In the genomic region with DNA sequence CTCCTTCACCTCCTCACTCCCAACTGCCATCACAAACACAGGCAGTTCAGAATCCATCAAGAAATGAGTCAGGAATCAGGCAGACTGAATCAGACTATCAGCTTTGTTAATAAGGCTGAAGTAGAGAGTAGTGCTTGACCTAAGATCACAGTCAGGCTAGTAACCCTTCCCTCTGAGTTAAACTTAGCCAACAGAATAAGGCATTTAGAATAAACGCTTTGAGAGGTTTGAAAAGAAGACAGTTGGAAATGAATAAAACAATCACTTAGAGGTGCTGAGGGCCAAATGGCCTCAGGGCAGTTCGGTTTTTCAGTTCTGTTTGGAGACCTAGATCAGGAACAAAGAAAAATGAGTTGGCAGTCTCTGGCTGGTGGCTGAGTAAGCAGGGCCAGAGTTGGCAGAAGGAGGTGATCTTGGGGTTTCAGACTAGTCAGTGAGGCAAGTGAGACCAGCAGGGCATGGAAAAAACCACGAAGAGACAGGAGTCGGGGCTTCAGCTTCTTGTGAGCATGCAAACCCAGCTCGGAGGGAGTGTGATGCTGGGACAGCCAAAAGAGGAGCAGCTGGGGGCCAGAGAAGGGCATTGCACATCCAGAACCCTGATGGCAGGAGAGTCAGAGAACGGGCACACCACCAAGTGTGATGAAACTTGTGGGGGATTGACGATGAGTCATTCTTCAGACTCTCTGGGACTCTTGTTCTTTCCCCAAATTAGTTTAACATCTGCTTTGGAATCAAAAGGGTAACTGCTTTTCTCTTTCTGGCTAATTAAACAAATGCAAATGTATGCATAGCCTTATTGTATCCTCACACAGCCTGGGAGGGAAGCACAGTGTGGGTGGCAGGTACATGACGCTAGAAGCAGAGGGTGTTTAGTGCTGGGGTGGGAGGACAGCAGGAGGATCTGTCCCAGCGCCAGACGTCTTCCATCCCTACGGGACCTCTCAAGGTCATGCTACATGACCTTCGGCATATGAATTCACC, we compare ENCODE assay signal across 9 cellular contexts. TPM values are rescaled to one million over a fixed set of nuclear protein-coding genes. Genes with fewer than 3 reads are reported as not detected.
DNase-seq lines count a peak whose midpoint lies in the region; ATAC-seq and TF ChIP-seq lines count a peak whose summit lies in the region.
"Had no signal": no experiment of that assay in that cellular context is flagged by ENCODE, and none has a peak within 500 bp of the region (broad histone marks: within the 10 kb centered on the region; RNA-seq: fewer than 3 reads in every experiment).

No MANE protein-coding gene starts in this region.

- no peak overlapping the region for H3K23ac ChIP-seq in trophoblast cell (ENCODE audit: low read length)

- H4K91ac ChIP-seq in trophoblast cell (ENCODE audit: low read depth, low read length): no peak overlapping the region

- H2BK5ac ChIP-seq in trophoblast cell (ENCODE audit: low read depth, low read length, poor library complexity): no peak overlapping the region

- H3K4me3 ChIP-seq in esophagus muscularis mucosa (peak overlapping the region in 2 of 4 donors; percentile 8 to 11), trophoblast cell (ENCODE audit: low read depth, low read length) (no peak overlapping the region)

- no peak overlapping the region for H3K14ac ChIP-seq in trophoblast cell (ENCODE audit: low read length)

- DNase-seq in activated CD4-positive, CD25-positive, alpha-beta regulatory T cell treated with anti-CD3 and anti-CD28 coated beads, Interleukin-2, amount 50 U/mL, for 72 hours: no peak
- DNase-seq in SK-MEL-5 (ENCODE audit: low read depth, low spot score): peak; percentile 9
- DNase-seq in esophagus muscularis mucosa (ENCODE audit: extremely low spot score): peak; percentile 94
- DNase-seq in trophoblast cell: peak; percentile 4 to 34
- DNase-seq in DMS114 treated with DMSO at 0.1 percent for 48 hours (lab: John Stamatoyannopoulos, UW; ENCODE audit: unreplicated experiment): no peak
- DNase-seq: DND-41 had no signal

- H3K27me3 ChIP-seq in esophagus muscularis mucosa: no peaks in the 10 kb centered on the region
- no peaks in the 10 kb centered on the region for H3K27me3 ChIP-seq in trophoblast cell (ENCODE audit: insufficient read depth, low read length)

- H3K4me2 ChIP-seq in trophoblast cell (ENCODE audit: low read length): no peak overlapping the region

- TF ChIP-seq CTCF in esophagus muscularis mucosa (IDR thresholded peaks at IDR 0.05): no peak

- intact Hi-C loops in esophagus muscularis mucosa (cut with DNase I): no loop called here

- H2AK5ac ChIP-seq in trophoblast cell (ENCODE audit: low read length): no peak overlapping the region

- no peaks in the 10 kb centered on the region for H3K9me3 ChIP-seq in esophagus muscularis mucosa
- no peaks in the 10 kb centered on the region for H3K9me3 ChIP-seq in trophoblast cell (ENCODE audit: insufficient read depth, low read depth, low read length)

- WGBS in esophagus muscularis mucosa: 35% methylated on average over 11 of the region's 12 CpGs
- WGBS in trophoblast cell (ENCODE audit: extremely low coverage, insufficient coverage, insufficient read length): no CpG with 5 or more reads among the region's 12 CpGs

- TF ChIP-seq EP300 in esophagus muscularis mucosa (IDR thresholded peaks at IDR 0.05): no peak

- H3K79me1 ChIP-seq in trophoblast cell (ENCODE audit: low read length): no peaks in the 10 kb centered on the region

- no peak overlapping the region for H2BK12ac ChIP-seq in trophoblast cell (ENCODE audit: low read length)

- no peak overlapping the region for H3K4ac ChIP-seq in trophoblast cell (ENCODE audit: low read depth, low read length)

- H3K36me3 ChIP-seq in esophagus muscularis mucosa (no peaks in the 10 kb centered on the region), trophoblast cell (ENCODE audit: control insufficient read depth in 1 of 2, insufficient read depth in 2 of 2, low read length in 2 of 2) (no peaks in the 10 kb centered on the region)

- TF ChIP-seq POLR2A in esophagus muscularis mucosa (IDR thresholded peaks at IDR 0.05; ENCODE audit: low read depth): no peak

- H2BK120ac ChIP-seq in trophoblast cell (ENCODE audit: insufficient read depth, low read length, poor library complexity): no peak overlapping the region

- H3K9ac ChIP-seq in trophoblast cell (ENCODE audit: low read length): no peak overlapping the region

- no peaks in the 10 kb centered on the region for H3K79me2 ChIP-seq in trophoblast cell (ENCODE audit: control insufficient read depth, insufficient read depth, low read length, poor library complexity)

- H3K27ac ChIP-seq in esophagus muscularis mucosa (replicated peaks in 1 of 4) (peak overlapping the region; percentile 69 to 79 (median 72)), trophoblast cell (ENCODE audit: low read depth, low read length) (no peak overlapping the region)

- H4K8ac ChIP-seq in trophoblast cell (ENCODE audit: low read depth, low read length): no peak overlapping the region

- in situ Hi-C loops in SK-MEL-5 (cut with HindIII; ENCODE audit: low pct_unique_long_range_greater_than_20kb, low sequenced_read_pairs): no loop called here

- H3K4me1 ChIP-seq in esophagus muscularis mucosa (peaks cover 3 to 44% (median 42%) of the 10 kb centered on the region in 4 donors), trophoblast cell (ENCODE audit: control insufficient read depth in 1 of 2, insufficient read depth in 2 of 2, low read length in 2 of 2) (peaks cover 0 to 3% of the 10 kb centered on the region in 2 experiments)

- no peak overlapping the region for H3K18ac ChIP-seq in trophoblast cell (ENCODE audit: low read length)

- peak; percentile 46 to 62 for ATAC-seq in activated CD4-positive, CD25-positive, alpha-beta regulatory T cell treated with anti-CD3 and anti-CD28 coated beads, Interleukin-2, amount 50 U/mL, for 24 hours
- ATAC-seq in HG02852 (IDR thresholded peaks at IDR 0.05; ENCODE audit: unreplicated experiment): peak; percentile 53
- ATAC-seq in HG03571 (IDR thresholded peaks at IDR 0.05; ENCODE audit: unreplicated experiment): no peak

- H2AFZ ChIP-seq in trophoblast cell (ENCODE audit: insufficient read depth, low read length, poor library complexity): no peak overlapping the region

- no peak overlapping the region for H4K12ac ChIP-seq in trophoblast cell (ENCODE audit: low read depth, low read length)

RNA-seq across cellular contexts. Expression of a gene that starts 54.8 kb away (rescaled TPM):
- 9.6 and 12.5 TPM in 2 replicates for total RNA-seq in SK-MEL-5 (2014; rRNA removed; shearing (Covaris generic))
- 6.9 and 10.2 TPM in 2 replicates for polyA plus RNA-seq in SK-MEL-5 (2015; cell fraction: cytosol; rRNA removed)
- polyA plus RNA-seq in SK-MEL-5 (2015; cell fraction: nucleus; rRNA removed): 4.5 and 4.9 TPM in 2 replicates
- 10 to 100 TPM; 16.7 to 28.8 (median 24.7) TPM for total RNA-seq in esophagus muscularis mucosa
- 88.8 and 95.3 TPM in 2 replicates for polyA plus RNA-seq in trophoblast cell (2013)

Comparison
In these comparisons a context has a peak if more than half of its experiments do, and no peak if none do; other contexts are left out.
1. DNase-seq: peak in SK-MEL-5 (single experiment), esophagus muscularis mucosa (single experiment) and trophoblast cell (2 of 2); none in activated CD4-positive, CD25-positive, alpha-beta regulatory T cell treated with anti-CD3 and anti-CD28 coated beads, Interleukin-2, amount 50 U/mL, for 72 hours (single experiment) and DMS114 treated with DMSO at 0.1 percent for 48 hours (single experiment).